ENCODE assay signal across 8 cellular contexts in genomic region chrX:13688384-13688771, GRCh38. TPM values are rescaled to one million over a fixed set of nuclear protein-coding genes. Genes with fewer than 3 reads are reported as not detected.
DNase-seq lines count a peak whose midpoint lies in the region; ATAC-seq and TF ChIP-seq lines count a peak whose summit lies in the region.

No MANE protein-coding gene starts in this region.

- H3K4me3 ChIP-seq in right atrium auricular region: peak overlapping the region; percentile 69 to 79
- H3K4me3 ChIP-seq in uterus: peak overlapping the region; percentile 46 to 89

- H3K27ac Mint-ChIP-seq in memory B cell: peak overlapping the region; percentile 94

- H3K27ac ChIP-seq in right atrium auricular region: peak overlapping the region; percentile 90 to 97
- peak overlapping the region; percentile 70 for H3K27ac ChIP-seq in angular gyrus (ENCODE audit: low read depth, low read length)
- peak overlapping the region; percentile 89 to 96 for H3K27ac ChIP-seq in uterus

- H3K9me3 ChIP-seq in right atrium auricular region (no peaks in the 10 kb centered on the region), uterus (no peaks in the 10 kb centered on the region)

- intact Hi-C loops in cardiac septum (cut with DNase I): loop anchor here (5.0 kb wide), 1 partner anchor 36 kb away; the partner anchor contains the start of gene TCEANC
- intact Hi-C loops in uterus (cut with DNase I; ENCODE audit: low total_unique reads): loop anchor here (10.0 kb wide), 1 partner anchor 46 kb away; the partner anchor contains the start of genes OFD1 and TRAPPC2

- H3K9me3 Mint-ChIP-seq in memory B cell: no peaks in the 10 kb centered on the region

- H3K27me3 Mint-ChIP-seq in memory B cell: no peaks in the 10 kb centered on the region

- peaks cover 28% of the 10 kb centered on the region for H3K4me1 Mint-ChIP-seq in memory B cell

- TF ChIP-seq POLR2A in uterus (IDR thresholded peaks at IDR 0.05): no peak

- H3K27me3 ChIP-seq in right atrium auricular region (no peaks in the 10 kb centered on the region), uterus (no peaks in the 10 kb centered on the region)

- no peaks in the 10 kb centered on the region for H3K36me3 Mint-ChIP-seq in memory B cell

- peak overlapping the region; percentile 88 for H3K4me3 Mint-ChIP-seq in memory B cell

- DNase-seq in right atrium auricular region (ENCODE audit: low spot score): no peak
- no peak for DNase-seq in cardiac septum (ENCODE audit: low spot score)
- DNase-seq in memory B cell (ENCODE audit: low spot score in 2 of 2): no peak
- DNase-seq in uterus: no peak
- DNase-seq in NCI-H1436 treated with DMSO at 0.1 percent for 48 hours (lab: John Stamatoyannopoulos, UW): no peak
- no peak for DNase-seq in SHP77 (lab: John Stamatoyannopoulos, UW)

- TF ChIP-seq CTCF in right atrium auricular region (IDR thresholded peaks at IDR 0.05): no peak
- no peak for TF ChIP-seq CTCF in uterus (IDR thresholded peaks at IDR 0.05)

- H3K36me3 ChIP-seq in right atrium auricular region (no peaks in the 10 kb centered on the region), uterus (no peaks in the 10 kb centered on the region)

- no peak for ATAC-seq in memory B cell (ENCODE audit: low read depth)
- no peak for ATAC-seq in HG02852 (IDR thresholded peaks at IDR 0.05; ENCODE audit: unreplicated experiment)

- H3K4me1 ChIP-seq in right atrium auricular region (peaks cover 0 to 14% of the 10 kb centered on the region in 2 donors), uterus (no peaks in the 10 kb centered on the region)

RNA-seq across cellular contexts. Expression of gene RAB9A, which starts 0.6 kb away (rescaled TPM):
- total RNA-seq in right atrium auricular region (10 to 100 TPM; 25.6 to 26.1 TPM), cardiac septum (28.2 TPM), uterus (10 to 100 TPM; 27.2 to 40.2 (median 28.2) TPM)

RNA-seq across cellular contexts. Expression of gene TCEANC, which starts 35.4 kb away (rescaled TPM):
- total RNA-seq in right atrium auricular region (1 to 10 TPM; 1.4 to 3.7 TPM), cardiac septum (6.4 TPM), uterus (1 to 10 TPM; 1.5 to 9.2 (median 5.7) TPM)

RNA-seq across cellular contexts. Expression of gene TRAPPC2, which starts 46.0 kb away (rescaled TPM):
- total RNA-seq in right atrium auricular region (1 to 10 TPM; 6.6 to 7.6 TPM), cardiac septum (9.9 TPM), uterus (10 to 100 TPM in 3 of 4 donors, 1 to 10 TPM in 1; 5.6 to 48.0 (median 22.8) TPM)

RNA-seq across cellular contexts. Expression of gene OFD1, which starts 46.2 kb away (rescaled TPM):
- total RNA-seq in right atrium auricular region (1 to 10 TPM; 7.7 to 8.1 TPM), cardiac septum (12.8 TPM), uterus (100 to 1,000 TPM in 1 of 4 donors, 10 to 100 TPM in 3; 24.1 to 172 (median 49.7) TPM)
